ENCODE assay signal across 18 cellular contexts in the genomic region with DNA sequence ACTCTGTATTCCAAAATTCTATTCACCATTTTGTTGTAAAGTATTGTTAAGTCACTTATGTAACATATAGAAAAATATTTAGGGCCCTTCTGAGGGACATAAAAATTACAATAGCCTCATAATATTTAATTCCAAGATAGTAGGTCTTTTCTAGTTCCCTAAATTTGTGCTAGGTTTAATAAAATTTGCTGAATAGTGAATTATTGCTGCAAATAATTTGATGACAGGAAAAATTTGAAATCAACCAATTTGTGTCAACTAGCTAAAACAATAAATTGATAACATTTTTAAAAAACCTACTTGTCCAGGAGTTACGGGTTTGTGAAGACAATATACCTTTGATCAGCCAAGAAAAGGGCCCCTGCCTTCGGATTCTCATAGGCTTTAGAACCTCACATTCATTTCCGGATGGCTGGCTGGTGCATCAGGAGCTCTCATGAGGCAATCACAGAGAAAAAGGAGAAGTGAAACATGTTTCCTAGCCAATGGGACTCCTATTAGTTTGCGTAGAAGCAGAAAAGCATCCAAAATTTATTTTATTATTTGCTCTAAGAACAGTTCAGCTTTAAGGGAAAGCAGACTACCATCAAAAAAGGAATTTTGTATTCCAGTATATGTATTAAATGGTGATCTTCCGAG.
"Had no signal": no experiment of that assay in that cellular context is flagged by ENCODE, and none has a peak within 500 bp of the region (broad histone marks: within the 10 kb centered on the region; RNA-seq: fewer than 3 reads in every experiment).

No MANE protein-coding gene starts in this region.

- H3K36me3 ChIP-seq: brain microvascular endothelial cell, tibial artery, vagina had no signal

- H3K27ac ChIP-seq: brain microvascular endothelial cell, tibial artery, vagina had no signal

- H3K9me3 ChIP-seq: tibial artery, vagina had no signal

- H3K4me1 ChIP-seq: tibial artery, vagina had no signal

- ATAC-seq: left ventricle myocardium superior; naive thymus-derived CD8-positive, alpha-beta T cell had no signal

- DNase-seq: activated B cell treated with CpG ODN at 0.5 μM for 24 hours; activated CD4-positive, alpha-beta T cell treated with anti-CD3 and anti-CD28 coated beads, Interleukin-2, amount 10 ng/mL, durations not matched to agents 7 days and 5 days; activated CD8-positive, alpha-beta memory T cell treated with anti-CD3 and anti-CD28 coated beads for 24 hours; activated naive CD4-positive, alpha-beta T cell treated with Interleukin-2 at 50 U/mL for 16 hours; anterior cingulate cortex; brain microvascular endothelial cell; cortex of kidney; effector CD4-positive, alpha-beta T cell; foreskin fibroblast; glutamatergic neuron; hypothalamus; kidney; left ventricle myocardium superior; naive thymus-derived CD8-positive, alpha-beta T cell; stimulated activated CD4-positive, alpha-beta T cell treated with anti-CD3 and anti-CD28 coated beads, Interleukin-2, amount 100 ng/mL, for 48 hours; stimulated activated naive CD4-positive, alpha-beta T cell; tibial artery had no signal

- H3K27me3 ChIP-seq: brain microvascular endothelial cell, tibial artery, vagina had no signal

- H3K4me3 ChIP-seq: tibial artery, vagina had no signal
